Comparison of ENCODE assay signal across 9 cellular contexts in the genomic region with DNA sequence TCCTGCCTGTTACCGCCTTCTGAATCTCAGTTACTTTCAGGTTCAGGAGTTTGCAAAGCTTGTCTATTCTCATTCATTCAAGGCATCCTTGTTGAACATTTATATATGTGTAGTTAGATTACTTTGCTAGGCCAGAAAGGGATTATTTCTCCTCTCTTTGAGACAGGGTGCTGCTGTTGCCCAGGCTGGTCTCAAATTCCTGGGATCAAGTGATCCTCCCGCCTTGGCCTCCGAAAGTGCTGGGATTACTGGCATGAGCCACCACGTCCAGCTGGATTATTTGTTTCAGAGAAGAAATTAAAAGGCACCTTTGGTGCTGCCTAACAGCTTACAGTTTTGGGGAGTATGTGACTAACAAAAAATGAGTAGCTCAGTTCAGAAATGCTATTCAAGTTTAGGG. TPM values are rescaled to one million over a fixed set of nuclear protein-coding genes. Genes with fewer than 3 reads are reported as not detected.
DNase-seq lines count a peak whose midpoint lies in the region; ATAC-seq and TF ChIP-seq lines count a peak whose summit lies in the region.
"Had no signal": no experiment of that assay in that cellular context is flagged by ENCODE, and none has a peak within 500 bp of the region (broad histone marks: within the 10 kb centered on the region; RNA-seq: fewer than 3 reads in every experiment).

No MANE protein-coding gene starts in this region.

- H3K9ac ChIP-seq in neural progenitor cell = peak overlapping the region; percentile 92

- peak overlapping the region; percentile 92 for H3K4me2 ChIP-seq in neural progenitor cell

- H3K36me3 ChIP-seq in neural progenitor cell = no peaks in the 10 kb centered on the region

- TF ChIP-seq POLR2A in NB4 (IDR thresholded peaks at IDR 0.05; ENCODE audit: extremely low read depth, insufficient read length) = no peak

- H3K4me3 ChIP-seq in NB4 (ENCODE audit: low read depth, low read length) = peak overlapping the region; percentile 81
- H3K4me3 ChIP-seq in neural progenitor cell = peak overlapping the region; percentile 97

- no peak for TF ChIP-seq CTCF in C4-2B (conservative IDR thresholded peaks at IDR 0.05)
- no peak for TF ChIP-seq CTCF in NB4 (IDR thresholded peaks at IDR 0.05; ENCODE audit: low read depth, low read length)
- no peak for TF ChIP-seq CTCF in neural progenitor cell (IDR thresholded peaks at IDR 0.05)

- H2AFZ ChIP-seq in neural progenitor cell (replicated peaks) = peak overlapping the region; percentile 99

- H3K27ac Mint-ChIP-seq in effector memory CD8-positive, alpha-beta T cell = peak overlapping the region; percentile 98 to 99
- peak overlapping the region; percentile 88 for H3K27ac Mint-ChIP-seq in neural progenitor cell

- H3K4me1 Mint-ChIP-seq in effector memory CD8-positive, alpha-beta T cell (ENCODE audit: low read depth in 2 of 2) = peaks cover 39 to 45% of the 10 kb centered on the region in 2 donors
- peaks cover 17% of the 10 kb centered on the region for H3K4me1 Mint-ChIP-seq in neural progenitor cell

- peaks cover 12% of the 10 kb centered on the region for H4K20me1 ChIP-seq in neural progenitor cell (ENCODE audit: low read depth)

- DNase-seq in NB4 (ENCODE audit: low read depth) = no peak
- no peak for DNase-seq in effector memory CD8-positive, alpha-beta T cell
- DNase-seq in neural progenitor cell (ENCODE audit: low spot score) = no peak
- DNase-seq in putamen (ENCODE audit: low spot score) = no peak
- no peak for DNase-seq in NCI-H526 (lab: John Stamatoyannopoulos, UW)

- H3K4me1 ChIP-seq in neural progenitor cell = peaks cover 10% of the 10 kb centered on the region

- H3K4me3 Mint-ChIP-seq in effector memory CD8-positive, alpha-beta T cell = peak overlapping the region; percentile 92 to 94
- H3K4me3 Mint-ChIP-seq in neural progenitor cell = peak overlapping the region; percentile 87

- H3K9me3 Mint-ChIP-seq in effector memory CD8-positive, alpha-beta T cell = no peaks in the 10 kb centered on the region
- no peaks in the 10 kb centered on the region for H3K9me3 Mint-ChIP-seq in neural progenitor cell

- H3K27me3 ChIP-seq in neural progenitor cell = no peaks in the 10 kb centered on the region

- H3K79me2 ChIP-seq in neural progenitor cell (ENCODE audit: low read depth) = peaks cover 45% of the 10 kb centered on the region

- peak overlapping the region; percentile 83 for H3K27ac ChIP-seq in C4-2B
- H3K27ac ChIP-seq in neural progenitor cell = peak overlapping the region; percentile 65

- H3F3A ChIP-seq in neural progenitor cell (ENCODE audit: low read depth) = peaks cover 8% of the 10 kb centered on the region

- no peaks in the 10 kb centered on the region for H3K9me3 ChIP-seq in neural progenitor cell (ENCODE audit: low read depth)

- ATAC-seq in effector memory CD8-positive, alpha-beta T cell (replicated peaks) = no peak
- no peak for ATAC-seq in GM19467 (IDR thresholded peaks at IDR 0.05; ENCODE audit: unreplicated experiment)
- no peak for ATAC-seq in HG03520 (IDR thresholded peaks at IDR 0.05; ENCODE audit: unreplicated experiment)

- H3K36me3 Mint-ChIP-seq in effector memory CD8-positive, alpha-beta T cell (ENCODE audit: insufficient read depth) = peaks cover 22% of the 10 kb centered on the region
- peaks cover 1% of the 10 kb centered on the region for H3K36me3 Mint-ChIP-seq in neural progenitor cell

- peaks cover 0 to 5% of the 10 kb centered on the region in 2 donors for H3K27me3 Mint-ChIP-seq in effector memory CD8-positive, alpha-beta T cell
- H3K27me3 Mint-ChIP-seq in neural progenitor cell (ENCODE audit: insufficient read depth, low read depth) = peaks cover 2% of the 10 kb centered on the region

RNA-seq across cellular contexts. Expression of a gene that starts 0.8 kb away (rescaled TPM):
- 24.3 and 59.8 TPM in 2 replicates for total RNA-seq in neural progenitor cell (ENCODE audit: low replicate concordance)

RNA-seq across cellular contexts. Expression of a gene that starts 27.5 kb away (rescaled TPM):
- total RNA-seq in neural progenitor cell (ENCODE audit: low replicate concordance) = not detected in 2 replicates
- total RNA-seq: pulmonary artery endothelial cell had no signal

RNA-seq across cellular contexts. Expression of a gene that starts 35.3 kb away (rescaled TPM):
- 0.09 and 0.77 TPM in 2 replicates for total RNA-seq in neural progenitor cell (ENCODE audit: low replicate concordance)

RNA-seq across cellular contexts. Expression of a gene that starts 57.1 kb away (rescaled TPM):
- total RNA-seq in neural progenitor cell (ENCODE audit: low replicate concordance) = 12.2 and 19.0 TPM in 2 replicates
